Comparison of ENCODE assay signal across 8 cellular contexts in genomic region chr19:13838071-13838942, GRCh38. TPM values are rescaled to one million over a fixed set of nuclear protein-coding genes. Genes with fewer than 3 reads are reported as not detected.
DNase-seq lines count a peak whose midpoint lies in the region; ATAC-seq, FAIRE-seq and TF ChIP-seq lines count a peak whose summit lies in the region.

No MANE protein-coding gene starts in this region.

- peak overlapping the region; percentile 39 to 93 (median 86) for H3K4me3 Mint-ChIP-seq in naive thymus-derived CD8-positive, alpha-beta T cell

- no peak for FAIRE-seq in urothelium cell line (lab: Jason Lieb, UNC)

- no peaks in the 10 kb centered on the region for H3K36me3 Mint-ChIP-seq in naive thymus-derived CD8-positive, alpha-beta T cell

- H3K4me1 Mint-ChIP-seq in naive thymus-derived CD8-positive, alpha-beta T cell = peaks cover 21 to 79% (median 70%) of the 10 kb centered on the region in 4 donors

- H3K27me3 Mint-ChIP-seq in naive thymus-derived CD8-positive, alpha-beta T cell = no peaks in the 10 kb centered on the region

- H3K9me3 Mint-ChIP-seq in naive thymus-derived CD8-positive, alpha-beta T cell = no peaks in the 10 kb centered on the region

- peak overlapping the region; percentile 89 to 100 (median 97) for H3K27ac Mint-ChIP-seq in naive thymus-derived CD8-positive, alpha-beta T cell

- H3K4me3 ChIP-seq in AG04449 (ENCODE audit: low read depth, low read length) = peak overlapping the region; percentile 91
- peak overlapping the region; percentile 83 for H3K4me3 ChIP-seq in NB4 (ENCODE audit: low read depth, low read length)
- H3K4me3 ChIP-seq in choroid plexus epithelial cell (ENCODE audit: low read depth, low read length) = peak overlapping the region; percentile 88

- ATAC-seq in naive thymus-derived CD8-positive, alpha-beta T cell = no peak
- no peak for ATAC-seq in HG02623 (IDR thresholded peaks at IDR 0.05; ENCODE audit: unreplicated experiment)

- no peak for TF ChIP-seq POLR2A in NB4 (IDR thresholded peaks at IDR 0.05; ENCODE audit: extremely low read depth, insufficient read length)

- TF ChIP-seq CTCF in AG04449 (IDR thresholded peaks at IDR 0.05; ENCODE audit: insufficient read depth, low read length, missing control alignments) (no peak), NB4 (IDR thresholded peaks at IDR 0.05; ENCODE audit: low read depth, low read length) (no peak), choroid plexus epithelial cell (conservative IDR thresholded peaks at IDR 0.05; ENCODE audit: low read depth, low read length) (no peak)

- CTCF ChIA-PET in AG04449 (lab: Yijun Ruan, JAX) = interaction anchor here (2.0 to 7.0 kb wide), 2 partner anchors 15 to 25 kb away, joined by 7 to 61 read pairs; no protein-coding TSS in a partner anchor

- POLR2A ChIA-PET in AG04449 (lab: Yijun Ruan, JAX) = interaction anchor here (0.7 to 9.0 kb wide), 8 partner anchors 8 to 73 kb away, joined by 3 to 149 read pairs (median 8); partner anchors contain the start of gene MRI1
- POLR2A ChIA-PET in naive thymus-derived CD8-positive, alpha-beta T cell (lab: Charles Lee) = interaction anchor here (0.9 to 8.7 kb wide), 5 partner anchors 10 to 64 kb away, joined by 3 to 110 read pairs (median 6); partner anchors contain the start of genes C19orf53 and ZSWIM4

- DNase-seq in AG04449 (ENCODE audit: low read depth, low spot score) = no peak
- no peak for DNase-seq in NB4 (ENCODE audit: low read depth)
- DNase-seq in choroid plexus epithelial cell (ENCODE audit: low read depth) = no peak
- no peak for DNase-seq in naive thymus-derived CD8-positive, alpha-beta T cell
- no peak for DNase-seq in dermis blood vessel endothelial cell
- no peak for DNase-seq in urothelium cell line (ENCODE audit: low spot score)
- DNase-seq in GM19238 (ENCODE audit: insufficient read length, low spot score) = no peak

RNA-seq across cellular contexts. Expression of gene NANOS3, which starts 38.6 kb away (rescaled TPM):
- total RNA-seq in naive thymus-derived CD8-positive, alpha-beta T cell = not detected
- not detected for polyA plus RNA-seq in naive thymus-derived CD8-positive, alpha-beta T cell
- total RNA-seq in dermis blood vessel endothelial cell = not detected in 2 replicates

RNA-seq across cellular contexts. Expression of gene ZSWIM4, which starts 43.1 kb away (rescaled TPM):
- total RNA-seq in naive thymus-derived CD8-positive, alpha-beta T cell = 1 to 10 TPM; 7.8 to 8.1 TPM
- polyA plus RNA-seq in naive thymus-derived CD8-positive, alpha-beta T cell = 1 to 10 TPM in 2 of 3 donors, under 1 TPM in 1; 0.30 to 1.5 (median 1.1) TPM
- total RNA-seq in dermis blood vessel endothelial cell = 23.7 and 26.0 TPM in 2 replicates
